In the genomic region with DNA sequence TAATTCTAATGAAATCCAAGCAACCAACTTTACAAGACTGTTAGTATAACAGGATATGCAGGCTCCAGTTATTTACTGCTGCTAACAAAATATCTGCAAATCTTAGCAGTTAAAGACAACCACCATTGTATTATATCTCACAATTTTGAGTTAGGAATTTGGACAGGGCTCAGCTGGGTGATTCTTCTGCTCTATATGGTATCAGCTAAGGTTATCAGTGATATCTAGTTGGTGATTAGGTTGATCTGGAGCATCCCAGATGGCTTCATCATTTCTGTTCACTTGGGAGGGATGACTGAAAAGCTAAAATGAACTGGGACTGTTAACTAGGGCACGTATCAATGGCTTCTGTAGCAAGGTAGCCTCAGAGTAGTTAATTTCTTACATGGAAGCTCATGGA, we compare ENCODE assay signal across 8 cellular contexts.
"Had no signal": no experiment of that assay in that cellular context is flagged by ENCODE, and none has a peak within 500 bp of the region (broad histone marks: within the 10 kb centered on the region; RNA-seq: fewer than 3 reads in every experiment).

No MANE protein-coding gene starts in this region.

- H3K27ac Mint-ChIP-seq: IgD-negative memory B cell had no signal

- H3K9ac ChIP-seq: KMS-11 had no signal

- H3K4me2 ChIP-seq: KMS-11 had no signal

- H3K4me3 Mint-ChIP-seq: IgD-negative memory B cell had no signal

- H3K27ac ChIP-seq: HL-60, KMS-11 had no signal

- ATAC-seq: K562 had no signal

- DNase-seq: IMR-90, KBM-7, KG1 had no signal

- H3K36me3 Mint-ChIP-seq: IgD-negative memory B cell had no signal

- H3K4me3 ChIP-seq: K562 had no signal

- FAIRE-seq: HTR-8/SVneo, K562 had no signal

- H3K4me1 Mint-ChIP-seq: IgD-negative memory B cell had no signal

- H3K27me3 Mint-ChIP-seq: IgD-negative memory B cell had no signal
